Comparison of ENCODE assay signal across 35 cellular contexts in the genomic region with DNA sequence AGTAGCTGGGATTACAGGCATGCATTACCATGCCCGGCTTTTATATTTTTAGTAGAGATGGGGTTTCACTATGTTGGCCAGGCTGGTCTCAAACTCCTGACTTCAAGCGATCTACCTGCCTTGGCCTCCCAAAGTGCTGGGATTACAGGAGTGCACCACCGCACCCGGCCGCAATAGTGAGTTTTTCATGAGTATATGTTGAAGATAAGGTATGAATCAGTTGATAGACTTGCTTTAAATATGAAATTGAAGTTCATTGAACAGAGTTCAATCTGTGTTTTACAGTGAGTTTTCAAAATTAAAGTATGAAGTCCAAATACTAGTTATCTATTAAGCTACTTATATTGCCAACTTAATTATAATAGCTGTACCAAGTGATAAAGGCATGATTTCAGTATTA. TPM values are rescaled to one million over a fixed set of nuclear protein-coding genes. Genes with fewer than 3 reads are reported as not detected.
DNase-seq lines count a peak whose midpoint lies in the region; FAIRE-seq and TF ChIP-seq lines count a peak whose summit lies in the region.
"Had no signal": no experiment of that assay in that cellular context is flagged by ENCODE, and none has a peak within 500 bp of the region (broad histone marks: within the 10 kb centered on the region; RNA-seq: fewer than 3 reads in every experiment).

No MANE protein-coding gene starts in this region.

- no peak for TF ChIP-seq CTCF in VCaP (conservative IDR thresholded peaks at IDR 0.05)

- peaks cover 19% of the 10 kb centered on the region for H3K36me3 Mint-ChIP-seq in activated CD4-positive, alpha-beta T cell treated with anti-CD3 and anti-CD28 coated beads, Interleukin-2, amount 10 ng/mL, durations not matched to agents 24 days and 14 days (ENCODE audit: low read depth)
- peaks cover 11% of the 10 kb centered on the region for H3K36me3 Mint-ChIP-seq in activated CD4-positive, alpha-beta T cell treated with anti-CD3 and anti-CD28 coated beads, Interleukin-2, amount 10 ng/mL, durations not matched to agents 7 days and 5 days (ENCODE audit: low read depth)
- peaks cover 3% of the 10 kb centered on the region for H3K36me3 Mint-ChIP-seq in activated naive CD8-positive, alpha-beta T cell treated with anti-CD3 and anti-CD28 coated beads for 36 hours

- intact Hi-C loops in activated CD4-positive, alpha-beta T cell treated with anti-CD3 and anti-CD28 coated beads, Interleukin-2, amount 10 ng/mL, durations not matched to agents 24 days and 14 days (cut with micrococcal nuclease) = no loop called here

- no peaks in the 10 kb centered on the region for H3K9me3 ChIP-seq in small intestine (ENCODE audit: control insufficient read depth, low read depth)
- H3K9me3 ChIP-seq: A549; BE2C; BLaER1; BLaER1 treated with 17β-estradiol and CSF1 and Interleukin-3, amounts not matched to agents 10 nM and 100 nM; Caco-2 had no signal

- H3K27ac ChIP-seq in VCaP = peak overlapping the region; percentile 33; the same call in 1 of the 2 replicates
- H3K27ac ChIP-seq in small intestine (ENCODE audit: low read depth in 1 of 2, low read length in 1 of 2) = no peak overlapping the region
- H3K27ac ChIP-seq: 22Rv1; A549; BLaER1; BLaER1 treated with 17β-estradiol and CSF1 and Interleukin-3, amounts not matched to agents 10 nM and 100 nM; C4-2B had no signal

- H3K36me3 ChIP-seq in small intestine (ENCODE audit: control insufficient read depth in 2 of 2, insufficient read depth in 2 of 2, low read length in 2 of 2) = peaks cover 0 to 2% of the 10 kb centered on the region in 2 donors
- H3K36me3 ChIP-seq: BE2C had no signal

- H3K4me3 ChIP-seq in small intestine (ENCODE audit: low read depth in 1 of 2, low read length in 2 of 2) = no peak overlapping the region
- H3K4me3 ChIP-seq: A549; BLaER1; BLaER1 treated with 17β-estradiol and CSF1 and Interleukin-3, amounts not matched to agents 10 nM and 100 nM had no signal

- peak; percentile 75 for FAIRE-seq in small intestine (lab: Jason Lieb, UNC)
- FAIRE-seq: A204.1, A549, D721Med had no signal

- H3K4me1 Mint-ChIP-seq in activated CD4-positive, alpha-beta T cell treated with anti-CD3 and anti-CD28 coated beads, Interleukin-2, amount 10 ng/mL, durations not matched to agents 24 days and 14 days = no peaks in the 10 kb centered on the region
- H3K4me1 Mint-ChIP-seq in activated CD4-positive, alpha-beta T cell treated with anti-CD3 and anti-CD28 coated beads, Interleukin-2, amount 10 ng/mL, durations not matched to agents 7 days and 5 days = peaks cover 1% of the 10 kb centered on the region
- peaks cover 1% of the 10 kb centered on the region for H3K4me1 Mint-ChIP-seq in activated naive CD8-positive, alpha-beta T cell treated with anti-CD3 and anti-CD28 coated beads for 36 hours
- H3K4me1 Mint-ChIP-seq: B cell, CD14-positive monocyte had no signal

- WGBS in small intestine, 3 donors = 38 to 71% (median 47%) methylated on average over 5 of the region's 5 CpGs

- POLR2A ChIA-PET in activated CD4-positive, alpha-beta T cell treated with anti-CD3 and anti-CD28 coated beads, Interleukin-2, amount 10 ng/mL, durations not matched to agents 7 days and 5 days (lab: Charles Lee) = no interaction called here

- no peaks in the 10 kb centered on the region for H3K4me1 ChIP-seq in small intestine (ENCODE audit: control insufficient read depth in 2 of 2, insufficient read depth in 1 of 2, low read depth in 1 of 2, low read length in 1 of 2)
- H3K4me1 ChIP-seq: A549; BE2C; BLaER1; BLaER1 treated with 17β-estradiol and CSF1 and Interleukin-3, amounts not matched to agents 10 nM and 100 nM; Caco-2 had no signal

- no peaks in the 10 kb centered on the region for H3K27me3 ChIP-seq in small intestine (ENCODE audit: control insufficient read depth in 2 of 2, insufficient read depth in 2 of 2, low read length in 2 of 2)
- H3K27me3 ChIP-seq: BE2C; BLaER1; BLaER1 treated with 17β-estradiol and CSF1 and Interleukin-3, amounts not matched to agents 10 nM and 100 nM had no signal

- H3K27ac Mint-ChIP-seq in activated CD4-positive, alpha-beta T cell treated with anti-CD3 and anti-CD28 coated beads, Interleukin-2, amount 10 ng/mL, durations not matched to agents 24 days and 14 days = no peak overlapping the region
- no peak overlapping the region for H3K27ac Mint-ChIP-seq in activated CD4-positive, alpha-beta T cell treated with anti-CD3 and anti-CD28 coated beads, Interleukin-2, amount 10 ng/mL, durations not matched to agents 7 days and 5 days
- H3K27ac Mint-ChIP-seq in activated naive CD8-positive, alpha-beta T cell treated with anti-CD3 and anti-CD28 coated beads for 36 hours = no peak overlapping the region
- H3K27ac Mint-ChIP-seq: B cell; CD14-positive monocyte; CD4-positive, alpha-beta memory T cell; CD4-positive, alpha-beta T cell; CD4-positive, CD25-positive, alpha-beta regulatory T cell; CD8-positive, alpha-beta memory T cell; CD8-positive, alpha-beta T cell had no signal

- in situ Hi-C loops in KBM-7 (cut with MboI; ENCODE audit: low pct_unique_long_range_greater_than_20kb, low sequenced_read_pairs) = no loop called here

- peak; percentile 42 for DNase-seq in activated CD4-positive, alpha-beta T cell treated with anti-CD3 and anti-CD28 coated beads, Interleukin-2, amount 10 ng/mL, durations not matched to agents 24 days and 14 days
- DNase-seq in activated CD4-positive, alpha-beta T cell treated with anti-CD3 and anti-CD28 coated beads, Interleukin-2, amount 10 ng/mL, durations not matched to agents 7 days and 5 days = no peak
- peak; percentile 87 for DNase-seq in small intestine
- DNase-seq in activated naive CD8-positive, alpha-beta T cell treated with anti-CD3 and anti-CD28 coated beads for 36 hours = no peak
- DNase-seq in KBM-7 = no peak
- DNase-seq: 8988T; ACHN; AML-193; BE2C; C1 segment of cervical spinal cord; Caco-2; Calu3; CD4-positive, alpha-beta memory T cell; CD4-positive, alpha-beta T cell; CD4-positive, CD25-positive, alpha-beta regulatory T cell; CD8-positive, alpha-beta memory T cell; CD8-positive, alpha-beta T cell; COR-L47; DMS 273 treated with DMSO at 0.1 percent for 48 hours; DMS153; DMS79; DMS79 treated with DMSO at 0.1 percent for 48 hours; DND-41; EL had no signal

- no peak overlapping the region for H3K4me3 Mint-ChIP-seq in activated CD4-positive, alpha-beta T cell treated with anti-CD3 and anti-CD28 coated beads, Interleukin-2, amount 10 ng/mL, durations not matched to agents 24 days and 14 days
- H3K4me3 Mint-ChIP-seq in activated CD4-positive, alpha-beta T cell treated with anti-CD3 and anti-CD28 coated beads, Interleukin-2, amount 10 ng/mL, durations not matched to agents 7 days and 5 days = no peak overlapping the region
- no peak overlapping the region for H3K4me3 Mint-ChIP-seq in activated naive CD8-positive, alpha-beta T cell treated with anti-CD3 and anti-CD28 coated beads for 36 hours
- H3K4me3 Mint-ChIP-seq: B cell; CD14-positive monocyte; CD4-positive, alpha-beta memory T cell; CD4-positive, alpha-beta T cell; CD4-positive, CD25-positive, alpha-beta regulatory T cell; CD8-positive, alpha-beta memory T cell; CD8-positive, alpha-beta T cell had no signal

- H3K27me3 Mint-ChIP-seq in activated CD4-positive, alpha-beta T cell treated with anti-CD3 and anti-CD28 coated beads, Interleukin-2, amount 10 ng/mL, durations not matched to agents 24 days and 14 days = no peaks in the 10 kb centered on the region
- no peaks in the 10 kb centered on the region for H3K27me3 Mint-ChIP-seq in activated CD4-positive, alpha-beta T cell treated with anti-CD3 and anti-CD28 coated beads, Interleukin-2, amount 10 ng/mL, durations not matched to agents 7 days and 5 days
- no peaks in the 10 kb centered on the region for H3K27me3 Mint-ChIP-seq in activated naive CD8-positive, alpha-beta T cell treated with anti-CD3 and anti-CD28 coated beads for 36 hours
- H3K27me3 Mint-ChIP-seq: B cell; CD4-positive, alpha-beta memory T cell; CD4-positive, alpha-beta T cell; CD8-positive, alpha-beta memory T cell had no signal

- CTCF ChIA-PET in activated CD4-positive, alpha-beta T cell treated with anti-CD3 and anti-CD28 coated beads, Interleukin-2, amount 10 ng/mL, durations not matched to agents 7 days and 5 days (lab: Charles Lee) = interaction anchor here (0.6 to 1.4 kb wide), 2 partner anchors 36 to 734 kb away, joined by 3 to 5 read pairs; no protein-coding TSS in a partner anchor

- no peaks in the 10 kb centered on the region for H3K9me3 Mint-ChIP-seq in activated CD4-positive, alpha-beta T cell treated with anti-CD3 and anti-CD28 coated beads, Interleukin-2, amount 10 ng/mL, durations not matched to agents 24 days and 14 days
- H3K9me3 Mint-ChIP-seq in activated CD4-positive, alpha-beta T cell treated with anti-CD3 and anti-CD28 coated beads, Interleukin-2, amount 10 ng/mL, durations not matched to agents 7 days and 5 days = no peaks in the 10 kb centered on the region
- no peaks in the 10 kb centered on the region for H3K9me3 Mint-ChIP-seq in activated naive CD8-positive, alpha-beta T cell treated with anti-CD3 and anti-CD28 coated beads for 36 hours
- H3K9me3 Mint-ChIP-seq: CD4-positive, alpha-beta memory T cell; CD4-positive, alpha-beta T cell; CD8-positive, alpha-beta memory T cell; CD8-positive, alpha-beta T cell had no signal

RNA-seq across cellular contexts. Expression of a gene that starts 15.2 kb away (rescaled TPM):
- total RNA-seq in activated CD4-positive, alpha-beta T cell treated with anti-CD3 and anti-CD28 coated beads, Interleukin-2, amount 10 ng/mL, durations not matched to agents 24 days and 14 days = not detected in 2 replicates
- not detected for total RNA-seq in activated CD4-positive, alpha-beta T cell treated with anti-CD3 and anti-CD28 coated beads, Interleukin-2, amount 10 ng/mL, durations not matched to agents 7 days and 5 days
- under 1 TPM in 1 of 3 donors, not detected in 2; 0.01 TPM for polyA plus RNA-seq in small intestine
- total RNA-seq in activated naive CD8-positive, alpha-beta T cell treated with anti-CD3 and anti-CD28 coated beads for 36 hours = under 1 TPM in 1 of 2 experiments, not detected in 1; 0.14 TPM
- total RNA-seq: A172; B cell; CD4-positive, alpha-beta memory T cell; CD4-positive, alpha-beta T cell; CD4-positive, CD25-positive, alpha-beta regulatory T cell; CD8-positive, alpha-beta memory T cell; CD8-positive, alpha-beta T cell had no signal
- polyA plus RNA-seq: CD14-positive monocyte; CD4-positive, alpha-beta memory T cell; CD4-positive, CD25-positive, alpha-beta regulatory T cell; CD8-positive, alpha-beta memory T cell had no signal

RNA-seq across cellular contexts. Expression of a gene that starts 35.1 kb away (rescaled TPM):
- total RNA-seq in activated CD4-positive, alpha-beta T cell treated with anti-CD3 and anti-CD28 coated beads, Interleukin-2, amount 10 ng/mL, durations not matched to agents 24 days and 14 days = 12.1 and 12.3 TPM in 2 replicates
- 1 to 10 TPM; 5.2 to 5.5 TPM for total RNA-seq in activated CD4-positive, alpha-beta T cell treated with anti-CD3 and anti-CD28 coated beads, Interleukin-2, amount 10 ng/mL, durations not matched to agents 7 days and 5 days
- 1 to 10 TPM; 1.4 to 3.7 (median 2.2) TPM for polyA plus RNA-seq in small intestine
- total RNA-seq in activated naive CD8-positive, alpha-beta T cell treated with anti-CD3 and anti-CD28 coated beads for 36 hours = 10 to 100 TPM in 1 of 2 experiments, 1 to 10 TPM in 1; 9.2 to 10.2 TPM

Comparison
In these comparisons a context has a peak if more than half of its experiments do, and no peak if none do; other contexts are left out.
1. DNase-seq: peak in activated CD4-positive, alpha-beta T cell treated with anti-CD3 and anti-CD28 coated beads, Interleukin-2, amount 10 ng/mL, durations not matched to agents 24 days and 14 days (single experiment) and small intestine (single experiment); none in activated CD4-positive, alpha-beta T cell treated with anti-CD3 and anti-CD28 coated beads, Interleukin-2, amount 10 ng/mL, durations not matched to agents 7 days and 5 days (single experiment), activated naive CD8-positive, alpha-beta T cell treated with anti-CD3 and anti-CD28 coated beads for 36 hours (single experiment) and KBM-7 (single experiment).